ENCODE assay signal across 1 cellular context in the genomic region with DNA sequence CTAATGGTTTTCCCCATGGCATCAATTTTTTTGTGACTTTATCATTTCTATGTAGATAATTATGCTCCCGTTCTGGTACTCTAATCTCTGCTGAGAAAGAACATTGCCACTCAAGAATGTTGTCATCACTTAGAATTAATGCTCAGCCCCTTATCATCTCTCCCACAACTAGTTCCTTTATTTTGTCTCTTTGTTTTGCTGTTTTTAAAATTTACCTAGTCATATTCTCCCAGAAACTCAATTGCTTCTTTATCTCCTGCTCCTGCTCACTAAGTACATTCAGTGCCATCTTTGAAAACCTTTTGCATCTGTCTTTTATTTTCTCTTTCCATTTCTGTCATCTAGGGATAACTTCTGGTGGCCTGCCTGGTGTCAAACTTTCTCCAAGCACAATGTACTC.
TF ChIP-seq lines count a peak whose summit lies in the region.

No MANE protein-coding gene starts in this region.

TF ChIP-seq in K562, 482 proteins besides CTCF, POLR2A, EP300 and RAD21 (continued from another document):
- peak; percentile 59; the same call in 1 of the 2 replicates for TF ChIP-seq TEAD4 (IDR thresholded peaks at IDR 0.05; ENCODE audit: low read length)
- TF ChIP-seq TEAD4 (CRISPR knock-in tag; IDR thresholded peaks at IDR 0.05; ENCODE audit: borderline replicate concordance): no peak
- TF ChIP-seq, protein P1, sequence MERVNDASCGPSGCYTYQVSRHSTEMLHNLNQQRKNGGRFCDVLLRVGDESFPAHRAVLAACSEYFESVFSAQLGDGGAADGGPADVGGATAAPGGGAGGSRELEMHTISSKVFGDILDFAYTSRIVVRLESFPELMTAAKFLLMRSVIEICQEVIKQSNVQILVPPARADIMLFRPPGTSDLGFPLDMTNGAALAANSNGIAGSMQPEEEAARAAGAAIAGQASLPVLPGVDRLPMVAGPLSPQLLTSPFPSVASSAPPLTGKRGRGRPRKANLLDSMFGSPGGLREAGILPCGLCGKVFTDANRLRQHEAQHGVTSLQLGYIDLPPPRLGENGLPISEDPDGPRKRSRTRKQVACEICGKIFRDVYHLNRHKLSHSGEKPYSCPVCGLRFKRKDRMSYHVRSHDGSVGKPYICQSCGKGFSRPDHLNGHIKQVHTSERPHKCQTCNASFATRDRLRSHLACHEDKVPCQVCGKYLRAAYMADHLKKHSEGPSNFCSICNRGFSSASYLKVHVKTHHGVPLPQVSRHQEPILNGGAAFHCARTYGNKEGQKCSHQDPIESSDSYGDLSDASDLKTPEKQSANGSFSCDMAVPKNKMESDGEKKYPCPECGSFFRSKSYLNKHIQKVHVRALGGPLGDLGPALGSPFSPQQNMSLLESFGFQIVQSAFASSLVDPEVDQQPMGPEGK (CRISPR knock-in tag; IDR thresholded peaks at IDR 0.05; ENCODE audit: borderline replicate concordance): no peak
- TF ChIP-seq PPARD (CRISPR knock-in tag; IDR thresholded peaks at IDR 0.05): no peak
- TF ChIP-seq, protein P2, sequence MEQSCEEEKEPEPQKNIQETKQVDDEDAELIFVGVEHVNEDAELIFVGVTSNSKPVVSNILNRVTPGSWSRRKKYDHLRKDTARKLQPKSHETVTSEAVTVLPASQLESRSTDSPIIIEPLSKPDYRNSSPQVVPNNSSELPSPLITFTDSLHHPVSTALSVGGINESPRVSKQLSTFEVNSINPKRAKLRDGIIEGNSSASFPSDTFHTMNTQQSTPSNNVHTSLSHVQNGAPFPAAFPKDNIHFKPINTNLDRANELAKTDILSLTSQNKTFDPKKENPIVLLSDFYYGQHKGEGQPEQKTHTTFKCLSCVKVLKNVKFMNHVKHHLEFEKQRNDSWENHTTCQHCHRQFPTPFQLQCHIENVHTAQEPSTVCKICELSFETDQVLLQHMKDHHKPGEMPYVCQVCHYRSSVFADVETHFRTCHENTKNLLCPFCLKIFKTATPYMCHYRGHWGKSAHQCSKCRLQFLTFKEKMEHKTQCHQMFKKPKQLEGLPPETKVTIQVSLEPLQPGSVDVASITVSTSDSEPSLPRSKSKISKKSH (CRISPR knock-in tag; IDR thresholded peaks at IDR 0.05): no peak
- peak; percentile 87 for TF ChIP-seq SOX6 (IDR thresholded peaks at IDR 0.05)
- peak; percentile 29; the same call in 1 of the 2 replicates for TF ChIP-seq TAL1 (IDR thresholded peaks at IDR 0.05)
- 0 out of 2 replicates have a peak, but pooled peaks have one; percentile 32 for TF ChIP-seq ZNF175 (CRISPR knock-in tag; IDR thresholded peaks at IDR 0.05; ENCODE audit: low read depth)
- no peak for TF ChIP-seq BACH1 (tag; IDR thresholded peaks at IDR 0.05)
- TF ChIP-seq PHB (CRISPR knock-in tag; IDR thresholded peaks at IDR 0.05): no peak
- TF ChIP-seq, protein P3, sequence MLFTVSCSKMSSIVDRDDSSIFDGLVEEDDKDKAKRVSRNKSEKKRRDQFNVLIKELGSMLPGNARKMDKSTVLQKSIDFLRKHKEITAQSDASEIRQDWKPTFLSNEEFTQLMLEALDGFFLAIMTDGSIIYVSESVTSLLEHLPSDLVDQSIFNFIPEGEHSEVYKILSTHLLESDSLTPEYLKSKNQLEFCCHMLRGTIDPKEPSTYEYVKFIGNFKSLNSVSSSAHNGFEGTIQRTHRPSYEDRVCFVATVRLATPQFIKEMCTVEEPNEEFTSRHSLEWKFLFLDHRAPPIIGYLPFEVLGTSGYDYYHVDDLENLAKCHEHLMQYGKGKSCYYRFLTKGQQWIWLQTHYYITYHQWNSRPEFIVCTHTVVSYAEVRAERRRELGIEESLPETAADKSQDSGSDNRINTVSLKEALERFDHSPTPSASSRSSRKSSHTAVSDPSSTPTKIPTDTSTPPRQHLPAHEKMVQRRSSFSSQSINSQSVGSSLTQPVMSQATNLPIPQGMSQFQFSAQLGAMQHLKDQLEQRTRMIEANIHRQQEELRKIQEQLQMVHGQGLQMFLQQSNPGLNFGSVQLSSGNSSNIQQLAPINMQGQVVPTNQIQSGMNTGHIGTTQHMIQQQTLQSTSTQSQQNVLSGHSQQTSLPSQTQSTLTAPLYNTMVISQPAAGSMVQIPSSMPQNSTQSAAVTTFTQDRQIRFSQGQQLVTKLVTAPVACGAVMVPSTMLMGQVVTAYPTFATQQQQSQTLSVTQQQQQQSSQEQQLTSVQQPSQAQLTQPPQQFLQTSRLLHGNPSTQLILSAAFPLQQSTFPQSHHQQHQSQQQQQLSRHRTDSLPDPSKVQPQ (CRISPR knock-in tag; IDR thresholded peaks at IDR 0.05; ENCODE audit: borderline replicate concordance): no peak
- 0 out of 4 replicates have a peak, but pooled peaks of 1 of the 2 experiments have one; percentile 42 for TF ChIP-seq TRIM24 (IDR thresholded peaks at IDR 0.05)
- peak; percentile 63 for TF ChIP-seq CBFA2T3 (IDR thresholded peaks at IDR 0.05)
- peak; percentile 37; the same call in 1 of the 2 replicates for TF ChIP-seq CBFA2T2 (conservative IDR thresholded peaks at IDR 0.05)
- peak; percentile 61 for TF ChIP-seq ARID1B (IDR thresholded peaks at IDR 0.05)
- TF ChIP-seq, protein P4, sequence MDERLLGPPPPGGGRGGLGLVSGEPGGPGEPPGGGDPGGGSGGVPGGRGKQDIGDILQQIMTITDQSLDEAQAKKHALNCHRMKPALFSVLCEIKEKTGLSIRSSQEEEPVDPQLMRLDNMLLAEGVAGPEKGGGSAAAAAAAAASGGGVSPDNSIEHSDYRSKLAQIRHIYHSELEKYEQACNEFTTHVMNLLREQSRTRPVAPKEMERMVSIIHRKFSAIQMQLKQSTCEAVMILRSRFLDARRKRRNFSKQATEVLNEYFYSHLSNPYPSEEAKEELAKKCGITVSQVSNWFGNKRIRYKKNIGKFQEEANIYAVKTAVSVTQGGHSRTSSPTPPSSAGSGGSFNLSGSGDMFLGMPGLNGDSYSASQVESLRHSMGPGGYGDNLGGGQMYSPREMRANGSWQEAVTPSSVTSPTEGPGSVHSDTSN (CRISPR knock-in tag; IDR thresholded peaks at IDR 0.05; ENCODE audit: low read depth): no peak
- TF ChIP-seq, protein P4 (tag; conservative IDR thresholded peaks at IDR 0.05; ENCODE audit: low read depth): peak; percentile 91
- TF ChIP-seq NCOR1 (IDR thresholded peaks at IDR 0.05): peak; percentile 51
- TF ChIP-seq ZNF507 (tag; conservative IDR thresholded peaks at IDR 0.05): no peak
- no peak for TF ChIP-seq ZNF324 (CRISPR knock-in tag; IDR thresholded peaks at IDR 0.05)
- TF ChIP-seq, protein P5, sequence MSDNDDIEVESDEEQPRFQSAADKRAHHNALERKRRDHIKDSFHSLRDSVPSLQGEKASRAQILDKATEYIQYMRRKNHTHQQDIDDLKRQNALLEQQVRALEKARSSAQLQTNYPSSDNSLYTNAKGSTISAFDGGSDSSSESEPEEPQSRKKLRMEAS (CRISPR knock-in tag; IDR thresholded peaks at IDR 0.05): no peak
- no peak for TF ChIP-seq NR2C1 (IDR thresholded peaks at IDR 0.05)
- no peak for TF ChIP-seq NR2C1 (tag; IDR thresholded peaks at IDR 0.05)
- TF ChIP-seq HCFC1 (IDR thresholded peaks at IDR 0.05; ENCODE audit: low read depth, low read length): no peak
- no peak for TF ChIP-seq MXI1 (IDR thresholded peaks at IDR 0.05; ENCODE audit: low read depth, low read length)
- TF ChIP-seq C11orf30 (IDR thresholded peaks at IDR 0.05; ENCODE audit: low read depth): 0 out of 2 replicates have a peak, but pooled peaks have one; percentile 4
- TF ChIP-seq SMAD4 (CRISPR knock-in tag; conservative IDR thresholded peaks at IDR 0.05): 0 out of 2 replicates have a peak, but pooled peaks have one; percentile 26
- TF ChIP-seq NELFE (IDR thresholded peaks at IDR 0.05; ENCODE audit: insufficient read depth, insufficient read length): no peak
- TF ChIP-seq ZNF695 (CRISPR knock-in tag; IDR thresholded peaks at IDR 0.05): no peak
- TF ChIP-seq ZNF140 (CRISPR knock-in tag; IDR thresholded peaks at IDR 0.05): no peak
- no peak for TF ChIP-seq ZNF668 (CRISPR knock-in tag; IDR thresholded peaks at IDR 0.05)
- TF ChIP-seq, protein P6, sequence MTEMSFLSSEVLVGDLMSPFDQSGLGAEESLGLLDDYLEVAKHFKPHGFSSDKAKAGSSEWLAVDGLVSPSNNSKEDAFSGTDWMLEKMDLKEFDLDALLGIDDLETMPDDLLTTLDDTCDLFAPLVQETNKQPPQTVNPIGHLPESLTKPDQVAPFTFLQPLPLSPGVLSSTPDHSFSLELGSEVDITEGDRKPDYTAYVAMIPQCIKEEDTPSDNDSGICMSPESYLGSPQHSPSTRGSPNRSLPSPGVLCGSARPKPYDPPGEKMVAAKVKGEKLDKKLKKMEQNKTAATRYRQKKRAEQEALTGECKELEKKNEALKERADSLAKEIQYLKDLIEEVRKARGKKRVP (CRISPR knock-in tag; IDR thresholded peaks at IDR 0.05): no peak
- TF ChIP-seq FOXA3 (CRISPR knock-in tag; conservative IDR thresholded peaks at IDR 0.05 in 1 of 2, IDR thresholded peaks at IDR 0.05 in 1 of 2): 0 out of 4 replicates have a peak, but pooled peaks of 1 of the 2 experiments have one; percentile 16
- no peak for TF ChIP-seq ESRRA (IDR thresholded peaks at IDR 0.05; ENCODE audit: borderline replicate concordance, low read depth)
- no peak for TF ChIP-seq SETDB1 (IDR thresholded peaks at IDR 0.05; ENCODE audit: low read length)
- TF ChIP-seq ZBTB7A (IDR thresholded peaks at IDR 0.05; ENCODE audit: borderline replicate concordance, control insufficient read depth, low read depth, low read length): no peak
- TF ChIP-seq MEIS2 (IDR thresholded peaks at IDR 0.05; ENCODE audit: partially characterized antibody): peak; percentile 71
- no peak for TF ChIP-seq HIVEP1 (CRISPR knock-in tag; IDR thresholded peaks at IDR 0.05)
